23 cellular contexts compared by ENCODE assay signal in genomic region chr2:205361970-205362369, GRCh38.
"Had no signal": no experiment of that assay in that cellular context is flagged by ENCODE, and none has a peak within 500 bp of the region (broad histone marks: within the 10 kb centered on the region; RNA-seq: fewer than 3 reads in every experiment).

No MANE protein-coding gene starts in this region.

- H3K4me1 Mint-ChIP-seq: immature natural killer cell; naive B cell; stimulated activated naive B cell treated with anti-CD40 and anti-IgM and Interleukin-4, amounts not matched to agents 10 μg/mL and 1 μg/mL and 100 μg/mL, for 72 hours had no signal

- H3K27ac ChIP-seq: dorsolateral prefrontal cortex, esophagus squamous epithelium, neural progenitor cell, parathyroid adenoma, thoracic aorta, tibial nerve, upper lobe of right lung, uterus had no signal

- H3K9ac ChIP-seq: neural progenitor cell, parathyroid adenoma had no signal

- H3K4me1 ChIP-seq: parathyroid adenoma, upper lobe of right lung, uterus had no signal

- H3K4me2 ChIP-seq: neural progenitor cell, smooth muscle cell had no signal

- H3K27me3 ChIP-seq: esophagus squamous epithelium, neural progenitor cell, tibial nerve, upper lobe of right lung, uterus had no signal

- H3K9me3 ChIP-seq: esophagus squamous epithelium, mucosa of descending colon, thoracic aorta, tibial nerve, upper lobe of right lung, uterus had no signal

- H3K4me3 ChIP-seq: dorsolateral prefrontal cortex, esophagus squamous epithelium, lung, mucosa of descending colon, neural progenitor cell, smooth muscle cell, thoracic aorta, tibial nerve, upper lobe of right lung, uterus had no signal

- ATAC-seq: left lobe of liver; stimulated activated naive B cell treated with anti-CD40 and anti-IgM and Interleukin-4, amounts not matched to agents 10 μg/mL and 1 μg/mL and 100 μg/mL, for 72 hours; upper lobe of right lung had no signal

- H2AFZ ChIP-seq: neural progenitor cell, parathyroid adenoma had no signal

- H3K36me3 Mint-ChIP-seq: immature natural killer cell; mesothelial cell of epicardium; naive B cell; neural progenitor cell; stimulated activated naive B cell treated with anti-CD40 and anti-IgM and Interleukin-4, amounts not matched to agents 10 μg/mL and 1 μg/mL and 100 μg/mL, for 72 hours had no signal

- H3K79me2 ChIP-seq: parathyroid adenoma had no signal

- H3K27ac Mint-ChIP-seq: immature natural killer cell; mesothelial cell of epicardium; naive B cell; neural progenitor cell; progenitor cell of endocrine pancreas; stimulated activated naive B cell treated with anti-CD40 and anti-IgM and Interleukin-4, amounts not matched to agents 10 μg/mL and 1 μg/mL and 100 μg/mL, for 72 hours; stimulated activated naive CD8-positive, alpha-beta T cell treated with anti-CD3 and anti-CD28 coated beads, Interleukin-15, Interleukin-2, amounts not matched to agents 100 ng/mL and 50 ng/mL, for 24 hours had no signal

- DNase-seq: dorsolateral prefrontal cortex; effector CD4-positive, alpha-beta T cell; esophagus squamous epithelium; hypothalamus; immature natural killer cell; kidney; mesenchymal stem cell; mucosa of descending colon; naive B cell; stimulated activated naive B cell treated with anti-CD40 and anti-IgM and Interleukin-4, amounts not matched to agents 10 μg/mL and 1 μg/mL and 100 μg/mL, for 72 hours; upper lobe of right lung; uterus had no signal

- H3K9me3 Mint-ChIP-seq: mesothelial cell of epicardium; nephron; neural progenitor cell; stimulated activated naive B cell treated with anti-CD40 and anti-IgM and Interleukin-4, amounts not matched to agents 10 μg/mL and 1 μg/mL and 100 μg/mL, for 72 hours; stimulated activated naive CD8-positive, alpha-beta T cell treated with anti-CD3 and anti-CD28 coated beads, Interleukin-15, Interleukin-2, amounts not matched to agents 100 ng/mL and 50 ng/mL, for 24 hours had no signal

- H3K36me3 ChIP-seq: esophagus squamous epithelium, neural progenitor cell, thoracic aorta, tibial nerve, upper lobe of right lung, uterus had no signal

- H3K4me3 Mint-ChIP-seq: immature natural killer cell; mesothelial cell of epicardium; naive B cell; nephron; neural progenitor cell; stimulated activated naive B cell treated with anti-CD40 and anti-IgM and Interleukin-4, amounts not matched to agents 10 μg/mL and 1 μg/mL and 100 μg/mL, for 72 hours; stimulated activated naive CD8-positive, alpha-beta T cell treated with anti-CD3 and anti-CD28 coated beads, Interleukin-15, Interleukin-2, amounts not matched to agents 100 ng/mL and 50 ng/mL, for 24 hours had no signal

- H3K27me3 Mint-ChIP-seq: progenitor cell of endocrine pancreas; stimulated activated naive CD8-positive, alpha-beta T cell treated with anti-CD3 and anti-CD28 coated beads, Interleukin-15, Interleukin-2, amounts not matched to agents 100 ng/mL and 50 ng/mL, for 24 hours had no signal
